Comparison of ENCODE assay signal across 27 cellular contexts in the genomic region with DNA sequence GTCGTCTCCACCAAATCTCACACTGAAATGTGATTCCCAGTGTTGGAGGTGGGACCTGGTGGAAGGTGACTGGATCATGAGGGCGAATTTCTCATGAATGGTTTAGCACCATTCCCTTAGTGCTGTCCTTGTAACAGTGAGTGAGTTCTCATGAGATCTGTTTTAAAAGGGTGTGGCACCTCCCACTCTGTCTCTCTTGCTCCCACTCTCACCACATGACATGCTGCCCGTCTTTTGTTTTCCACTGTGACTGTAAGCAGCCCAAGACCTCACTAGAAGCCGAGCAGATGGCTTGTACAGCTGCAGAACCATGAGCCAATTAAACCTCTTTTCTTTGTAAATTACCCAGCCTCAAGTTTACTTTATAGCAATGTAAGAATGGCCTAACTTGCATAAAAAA. TPM values are rescaled to one million over a fixed set of nuclear protein-coding genes. Genes with fewer than 3 reads are reported as not detected.
DNase-seq lines count a peak whose midpoint lies in the region; TF ChIP-seq lines count a peak whose summit lies in the region.
"Had no signal": no experiment of that assay in that cellular context is flagged by ENCODE, and none has a peak within 500 bp of the region (broad histone marks: within the 10 kb centered on the region; RNA-seq: fewer than 3 reads in every experiment).

No MANE protein-coding gene starts in this region.

- H3K4me1 ChIP-seq in HEK293 (ENCODE audit: control insufficient read depth, insufficient read depth, low read length) = no peaks in the 10 kb centered on the region
- peaks cover 68% of the 10 kb centered on the region for H3K4me1 ChIP-seq in SJSA1 (replicated peaks)
- H3K4me1 ChIP-seq in stomach = peaks cover 0 to 4% (median 0%) of the 10 kb centered on the region in 4 donors
- peaks cover 8% of the 10 kb centered on the region for H3K4me1 ChIP-seq in Caco-2
- H3K4me1 ChIP-seq: BE2C, BLaER1 had no signal

- peaks cover 42 to 90% of the 10 kb centered on the region in 2 experiments for H3K36me3 ChIP-seq in HEK293 (ENCODE audit: control insufficient read depth in 2 of 2, insufficient read depth in 1 of 2, low read length in 2 of 2)
- peaks cover 71% of the 10 kb centered on the region for H3K36me3 ChIP-seq in SJSA1
- H3K36me3 ChIP-seq in stomach = peaks cover 10 to 75% (median 59%) of the 10 kb centered on the region in 4 donors
- H3K36me3 ChIP-seq in Caco-2 (ENCODE audit: control insufficient read depth, insufficient read depth, low read length) = no peaks in the 10 kb centered on the region
- H3K36me3 ChIP-seq: BE2C had no signal

- H3K9me3 Mint-ChIP-seq in HFFc6 (peaks cover 17% of the 10 kb centered on the region), glutamatergic neuron (ENCODE audit: unreplicated experiment) (no peaks in the 10 kb centered on the region), Caco-2 (ENCODE audit: unreplicated experiment) (peaks cover 23% of the 10 kb centered on the region)

- no peak overlapping the region for H3K4me3 Mint-ChIP-seq in HFFc6
- H3K4me3 Mint-ChIP-seq in glutamatergic neuron (ENCODE audit: unreplicated experiment) = no peak overlapping the region
- H3K4me3 Mint-ChIP-seq in Caco-2 (ENCODE audit: unreplicated experiment) = no peak overlapping the region
- H3K4me3 Mint-ChIP-seq: CD14-positive monocyte; CD4-positive, alpha-beta memory T cell; CD4-positive, CD25-positive, alpha-beta regulatory T cell; CD8-positive, alpha-beta memory T cell had no signal

- POLR2A ChIA-PET in HEK293 (lab: Yijun Ruan, JAX) = no interaction called here
- POLR2A ChIA-PET in Caco-2 (lab: Charles Lee) = no interaction called here

- 91 to 96% (median 94%) methylated on average over 4 of the region's 4 CpGs for WGBS in stomach, 5 donors

- peak overlapping the region; percentile 21; the same call in 1 of the 2 replicates for H3K27ac Mint-ChIP-seq in HFFc6
- peak overlapping the region; percentile 78 for H3K27ac Mint-ChIP-seq in glutamatergic neuron (ENCODE audit: unreplicated experiment)
- no peak overlapping the region for H3K27ac Mint-ChIP-seq in Caco-2 (ENCODE audit: unreplicated experiment)
- H3K27ac Mint-ChIP-seq: CD4-positive, alpha-beta memory T cell; CD8-positive, alpha-beta memory T cell had no signal

- DNase-seq in HFFc6 (no peak), SJSA1 (ENCODE audit: low read depth in 1 of 2, low spot score in 2 of 2) (peak; percentile 59 to 62), glutamatergic neuron (no peak), H4 (ENCODE audit: low spot score) (no peak), stomach (no peak), Caco-2 (no peak)
- no peak for DNase-seq in stimulated activated CD4-positive, alpha-beta T cell treated with anti-CD3 and anti-CD28 coated beads, Interleukin-4, amount 100 ng/mL, for 4 hours
- DNase-seq: 8988T; ACHN; BE2C; C1 segment of cervical spinal cord; Calu3; CD4-positive, alpha-beta memory T cell; CD4-positive, CD25-positive, alpha-beta regulatory T cell; CD8-positive, alpha-beta memory T cell; COR-L47; DMS 273 treated with DMSO at 0.1 percent for 48 hours; DMS153; DMS53; DMS79; DND-41; EL; GDM1 had no signal

- H3K9me3 ChIP-seq in HEK293 (ENCODE audit: control insufficient read depth, insufficient read depth, low read depth, low read length) (no peaks in the 10 kb centered on the region), SJSA1 (replicated peaks) (no peaks in the 10 kb centered on the region), stomach (peaks cover 0 to 13% (median 2%) of the 10 kb centered on the region in 4 donors), Caco-2 (0 out of 2 replicates have a peak, but pooled peaks cover 6% of the 10 kb centered on the region)
- H3K9me3 ChIP-seq: BE2C had no signal

- CTCF ChIA-PET in HEK293 (lab: Yijun Ruan, JAX) (interaction anchor here (0.6 kb wide), 1 partner anchor 166 kb away, joined by 4 read pairs; no protein-coding TSS in a partner anchor), Caco-2 (lab: Charles Lee) (no interaction called here)

- no peak for TF ChIP-seq CTCF in HEK293 (tag by site-specific recombination; IDR thresholded peaks at IDR 0.05)
- no peak for TF ChIP-seq CTCF in HFFc6 (IDR thresholded peaks at IDR 0.05)
- TF ChIP-seq CTCF in glutamatergic neuron (IDR thresholded peaks at IDR 0.05; ENCODE audit: partially characterized antibody, unreplicated experiment) = no peak
- TF ChIP-seq CTCF in stomach (IDR thresholded peaks at IDR 0.05) = no peak
- no peak for TF ChIP-seq CTCF in Caco-2 (IDR thresholded peaks at IDR 0.05; ENCODE audit: insufficient read depth in 1 of 2, low read depth in 1 of 2, low read length in 1 of 2, severe bottlenecking in 1 of 2, unreplicated experiment in 1 of 2)

- H3K4me3 ChIP-seq in HEK293 (ENCODE audit: low read depth, low read length) (no peak overlapping the region), SJSA1 (no peak overlapping the region), stomach (no peak overlapping the region), Caco-2 (ENCODE audit: low read depth, low read length) (no peak overlapping the region)
- H3K4me3 ChIP-seq: BLaER1, GM12878 had no signal

- H3K27me3 Mint-ChIP-seq in HFFc6 (ENCODE audit: insufficient read depth) (peaks cover 3% of the 10 kb centered on the region; the same call in 1 of the 2 replicates), glutamatergic neuron (ENCODE audit: unreplicated experiment) (no peaks in the 10 kb centered on the region), Caco-2 (ENCODE audit: insufficient read depth, unreplicated experiment) (no peaks in the 10 kb centered on the region)
- H3K27me3 Mint-ChIP-seq: CD4-positive, alpha-beta memory T cell; CD4-positive, CD25-positive, alpha-beta regulatory T cell; CD8-positive, alpha-beta memory T cell had no signal

- H3K27me3 ChIP-seq in SJSA1 (replicated peaks) (no peaks in the 10 kb centered on the region), stomach (no peaks in the 10 kb centered on the region), Caco-2 (replicated peaks; ENCODE audit: control insufficient read depth, insufficient read depth, low read length) (no peaks in the 10 kb centered on the region)
- H3K27me3 ChIP-seq: BE2C, BLaER1 had no signal

- BruUV-seq in Caco-2 (replicated peaks; lab: Mats Ljungman, UMichigan) = no TSS peak

- TF ChIP-seq POLR2A in stomach (IDR thresholded peaks at IDR 0.05) = no peak

- intact Hi-C loops in stomach (cut with DNase I; ENCODE audit: low total_unique reads) (no loop called here), Caco-2 (cut with micrococcal nuclease; ENCODE audit: unreplicated experiment) (no loop called here)

- H3K4me1 Mint-ChIP-seq in HFFc6 (ENCODE audit: low read depth) = peaks cover 40% of the 10 kb centered on the region
- peaks cover 3% of the 10 kb centered on the region for H3K4me1 Mint-ChIP-seq in glutamatergic neuron (ENCODE audit: low read depth, unreplicated experiment)
- no peaks in the 10 kb centered on the region for H3K4me1 Mint-ChIP-seq in Caco-2 (ENCODE audit: low read depth, unreplicated experiment)
- H3K4me1 Mint-ChIP-seq: CD14-positive monocyte; CD4-positive, alpha-beta memory T cell; CD8-positive, alpha-beta memory T cell had no signal

- TF ChIP-seq EP300 in stomach (IDR thresholded peaks at IDR 0.05) = no peak

- peaks cover 59% of the 10 kb centered on the region for H3K36me3 Mint-ChIP-seq in HFFc6 (ENCODE audit: low read depth)
- H3K36me3 Mint-ChIP-seq in glutamatergic neuron (ENCODE audit: unreplicated experiment) = peaks cover 15% of the 10 kb centered on the region
- peaks cover 26% of the 10 kb centered on the region for H3K36me3 Mint-ChIP-seq in Caco-2 (ENCODE audit: insufficient read depth, unreplicated experiment)

- H3K27ac ChIP-seq in HEK293 (ENCODE audit: extremely low read depth, low read depth, low read length) (no peak overlapping the region), SJSA1 (peak overlapping the region; percentile 77), stomach (no peak overlapping the region)
- H3K27ac ChIP-seq: BLaER1 had no signal

TF ChIP-seq in HEK293, 187 proteins besides CTCF, POLR2A, EP300 and RAD21:
- peak; percentile 47; the same call in 1 of the 2 replicates for TF ChIP-seq EGR2 (tag by site-specific recombination; IDR thresholded peaks at IDR 0.05; ENCODE audit: low read depth)
- TF ChIP-seq, protein P1, sequence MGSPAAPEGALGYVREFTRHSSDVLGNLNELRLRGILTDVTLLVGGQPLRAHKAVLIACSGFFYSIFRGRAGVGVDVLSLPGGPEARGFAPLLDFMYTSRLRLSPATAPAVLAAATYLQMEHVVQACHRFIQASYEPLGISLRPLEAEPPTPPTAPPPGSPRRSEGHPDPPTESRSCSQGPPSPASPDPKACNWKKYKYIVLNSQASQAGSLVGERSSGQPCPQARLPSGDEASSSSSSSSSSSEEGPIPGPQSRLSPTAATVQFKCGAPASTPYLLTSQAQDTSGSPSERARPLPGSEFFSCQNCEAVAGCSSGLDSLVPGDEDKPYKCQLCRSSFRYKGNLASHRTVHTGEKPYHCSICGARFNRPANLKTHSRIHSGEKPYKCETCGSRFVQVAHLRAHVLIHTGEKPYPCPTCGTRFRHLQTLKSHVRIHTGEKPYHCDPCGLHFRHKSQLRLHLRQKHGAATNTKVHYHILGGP (tag by site-specific recombination; IDR thresholded peaks at IDR 0.05) = no peak

RNA-seq across cellular contexts. Expression of a gene that starts 21.2 kb away (rescaled TPM):
- 10 to 100 TPM; 25.0 to 34.0 (median 31.9) TPM for total RNA-seq in HFFc6 (2021; fragmentation: NEBNext Ultra II Directional; extraction: Animal tissue kit (Norgen Biotek cat#: 25700))
- total RNA-seq in SJSA1 (2014; rRNA removed; shearing (Covaris generic)) = 25.5 and 25.6 TPM in 2 replicates
- total RNA-seq in glutamatergic neuron (ENCODE audit: unreplicated experiment) (11.9 TPM), stomach (10 to 100 TPM in 2 of 5 donors, 1 to 10 TPM in 3; 1.4 to 87.9 (median 9.0) TPM), Caco-2 (2022) (19.3 and 20.8 TPM in 2 replicates)
- total RNA-seq in H4 (2014; rRNA removed; shearing (Covaris generic)) = 9.9 and 14.9 TPM in 2 replicates
- 1 to 10 TPM; 2.1 to 4.6 (median 2.2) TPM for polyA plus RNA-seq in stomach

Comparison
In these comparisons a context has a peak if more than half of its experiments do, and no peak if none do; other contexts are left out.
1. DNase-seq: peak in SJSA1 (2 of 2); none in HFFc6 (single experiment), glutamatergic neuron (single experiment), H4 (single experiment), stimulated activated CD4-positive, alpha-beta T cell treated with anti-CD3 and anti-CD28 coated beads, Interleukin-4, amount 100 ng/mL, for 4 hours (0 of 2), stomach (single experiment) and Caco-2 (0 of 2).